Comparison of ENCODE assay signal across 13 cellular contexts in the genomic region with DNA sequence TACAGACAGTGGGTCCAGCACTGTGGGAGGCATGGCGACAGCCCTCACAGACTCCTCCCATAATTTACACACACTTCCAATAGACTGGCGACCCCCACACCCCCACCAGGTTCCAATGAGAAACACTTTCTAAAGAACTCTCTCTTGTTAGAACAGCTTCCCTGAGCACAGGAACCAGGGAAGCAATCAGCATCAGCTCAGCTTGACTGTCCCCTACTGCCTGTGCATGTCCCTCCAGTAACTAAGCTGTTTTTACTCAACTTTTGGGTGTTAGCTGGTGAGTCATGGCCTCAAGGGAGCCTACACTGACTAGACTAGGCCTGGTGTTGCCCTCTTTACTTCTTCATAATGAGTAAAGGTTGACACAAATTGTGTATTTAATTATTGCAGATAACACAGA. TPM values are rescaled to one million over a fixed set of nuclear protein-coding genes. Genes with fewer than 3 reads are reported as not detected.
DNase-seq lines count a peak whose midpoint lies in the region; ATAC-seq and TF ChIP-seq lines count a peak whose summit lies in the region.
"Had no signal": no experiment of that assay in that cellular context is flagged by ENCODE, and none has a peak within 500 bp of the region (broad histone marks: within the 10 kb centered on the region; RNA-seq: fewer than 3 reads in every experiment).

No MANE protein-coding gene starts in this region.

- H3K4me1 Mint-ChIP-seq in progenitor cell of endocrine pancreas (ENCODE audit: low read depth) (no peaks in the 10 kb centered on the region), endothelial cell (ENCODE audit: unreplicated experiment) (peaks cover 4% of the 10 kb centered on the region)

- peaks cover 33% of the 10 kb centered on the region for H3K4me1 ChIP-seq in left ventricle myocardium inferior
- H3K4me1 ChIP-seq: prostate gland, suprapubic skin had no signal

- H3K27ac Mint-ChIP-seq in progenitor cell of endocrine pancreas (no peak overlapping the region), endothelial cell (ENCODE audit: unreplicated experiment) (no peak overlapping the region)

- peak; percentile 13; the same call in 1 of the 2 replicates for TF ChIP-seq CTCF in GM12875 (IDR thresholded peaks at IDR 0.05; ENCODE audit: borderline replicate concordance, insufficient read depth, low read depth, low read length)
- TF ChIP-seq CTCF in left ventricle myocardium inferior (IDR thresholded peaks at IDR 0.05; ENCODE audit: borderline replicate concordance), result no peak
- TF ChIP-seq CTCF in progenitor cell of endocrine pancreas (IDR thresholded peaks at IDR 0.05; ENCODE audit: unreplicated experiment), result no peak
- no peak for TF ChIP-seq CTCF in endothelial cell (IDR thresholded peaks at IDR 0.05; ENCODE audit: unreplicated experiment)

- DNase-seq in SK-N-DZ (ENCODE audit: low spot score) (peak; percentile 56), left ventricle myocardium inferior (no peak), progenitor cell of endocrine pancreas (ENCODE audit: low spot score, unreplicated experiment) (no peak), endothelial cell (ENCODE audit: low spot score) (no peak), NCI-H1436 treated with DMSO at 0.1 percent for 48 hours (lab: John Stamatoyannopoulos, UW) (no peak)
- DNase-seq: activated effector memory CD4-positive, alpha-beta T cell treated with Interleukin-2 at 50 U/mL for 16 hours had no signal

- no peaks in the 10 kb centered on the region for H3K36me3 ChIP-seq in left ventricle myocardium inferior
- H3K36me3 ChIP-seq: prostate gland, suprapubic skin had no signal

- H3K27ac ChIP-seq in left ventricle myocardium inferior (replicated peaks), result peak overlapping the region; percentile 85
- H3K27ac ChIP-seq: prostate gland, RWPE1, suprapubic skin had no signal

- no peaks in the 10 kb centered on the region for H3K9me3 Mint-ChIP-seq in progenitor cell of endocrine pancreas (ENCODE audit: low read depth)
- H3K9me3 Mint-ChIP-seq in endothelial cell (ENCODE audit: unreplicated experiment), result no peaks in the 10 kb centered on the region

- no peaks in the 10 kb centered on the region for H3K9me3 ChIP-seq in left ventricle myocardium inferior (replicated peaks)
- H3K9me3 ChIP-seq: prostate gland, suprapubic skin had no signal

- intact Hi-C loops in left ventricle myocardium inferior (cut with micrococcal nuclease), result no loop called here

- no peaks in the 10 kb centered on the region for H3K27me3 ChIP-seq in left ventricle myocardium inferior (ENCODE audit: low read depth)
- H3K27me3 ChIP-seq: hepatocyte, suprapubic skin had no signal

- ATAC-seq in GM21423 (IDR thresholded peaks at IDR 0.05; ENCODE audit: unreplicated experiment) (peak; percentile 15), GM21381 (IDR thresholded peaks at IDR 0.05; ENCODE audit: unreplicated experiment) (no peak)

- H3K4me3 ChIP-seq in GM12875 (ENCODE audit: low read depth, low read length) (no peak overlapping the region), left ventricle myocardium inferior (no peak overlapping the region)
- H3K4me3 ChIP-seq: hepatocyte, prostate gland, suprapubic skin had no signal

- H3K4me3 Mint-ChIP-seq in progenitor cell of endocrine pancreas (ENCODE audit: low read depth), result no peak overlapping the region
- H3K4me3 Mint-ChIP-seq in endothelial cell (ENCODE audit: unreplicated experiment), result no peak overlapping the region

- H3K36me3 Mint-ChIP-seq in progenitor cell of endocrine pancreas (ENCODE audit: insufficient read depth) (no peaks in the 10 kb centered on the region), endothelial cell (ENCODE audit: low read depth, unreplicated experiment) (no peaks in the 10 kb centered on the region)

- no peaks in the 10 kb centered on the region for H3K27me3 Mint-ChIP-seq in progenitor cell of endocrine pancreas
- H3K27me3 Mint-ChIP-seq in endothelial cell (ENCODE audit: unreplicated experiment), result peaks cover 5% of the 10 kb centered on the region

RNA-seq across cellular contexts. Expression of a gene that starts 32.6 kb away (rescaled TPM):
- 15.9 and 19.4 TPM in 2 replicates for polyA plus RNA-seq in SK-N-DZ (2014; cell fraction: cytosol; rRNA removed)
- 8.6 and 11.9 TPM in 2 replicates for polyA plus RNA-seq in SK-N-DZ (2014; cell fraction: nucleus; rRNA removed)
- 13.6 TPM for total RNA-seq in left ventricle myocardium inferior
- total RNA-seq in progenitor cell of endocrine pancreas, result 37.4 and 39.1 TPM in 2 replicates
- total RNA-seq in endothelial cell (ENCODE audit: unreplicated experiment), result 41.0 TPM
